In the genomic region with DNA sequence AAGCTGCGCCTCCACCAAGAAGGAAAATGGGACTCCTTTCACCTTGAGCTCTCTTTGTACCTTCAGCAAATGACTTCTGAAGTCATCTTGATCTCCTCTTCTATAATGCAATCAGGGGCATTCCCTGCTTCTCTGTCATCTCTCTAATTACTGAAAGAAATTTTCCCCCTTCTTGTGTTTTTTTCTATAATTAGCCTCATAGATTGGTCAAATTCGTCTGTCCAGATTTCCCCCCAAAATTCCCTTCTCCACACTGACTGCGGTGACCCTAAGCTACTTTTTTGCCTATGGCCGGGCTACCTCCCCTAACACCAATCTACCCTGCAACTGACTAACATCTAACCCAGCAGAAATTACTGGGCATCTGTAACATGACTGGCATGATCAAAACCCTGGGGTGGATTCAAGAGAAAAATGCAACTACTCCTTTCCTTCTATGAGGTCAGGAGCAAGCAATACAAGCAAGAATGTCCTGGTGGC, we compare ENCODE assay signal across 1 cellular context.
TF ChIP-seq lines count a peak whose summit lies in the region.

No MANE protein-coding gene starts in this region.

TF ChIP-seq in GM12878, 131 proteins besides CTCF, POLR2A, EP300 and RAD21 (continued from another document and continues in another):
- TF ChIP-seq ZBTB40 (IDR thresholded peaks at IDR 0.05; ENCODE audit: borderline replicate concordance) (no peak), TCF12 (IDR thresholded peaks at IDR 0.05; ENCODE audit: low read depth, low read length) (no peak), CBFB (IDR thresholded peaks at IDR 0.05; ENCODE audit: low read depth) (peak; percentile 63), MXI1 (IDR thresholded peaks at IDR 0.05; ENCODE audit: low read depth, low read length) (no peak), SREBF2 (IDR thresholded peaks at IDR 0.05; ENCODE audit: low read length) (no peak), HDAC2 (IDR thresholded peaks at IDR 0.05) (no peak), BMI1 (IDR thresholded peaks at IDR 0.05; ENCODE audit: borderline replicate concordance) (no peak), PML (IDR thresholded peaks at IDR 0.05; ENCODE audit: low read length) (no peak), GABPA (IDR thresholded peaks at IDR 0.05; ENCODE audit: low read depth) (no peak), SP1 (IDR thresholded peaks at IDR 0.05; ENCODE audit: low read depth, low read length) (no peak), MYB (IDR thresholded peaks at IDR 0.05; ENCODE audit: borderline replicate concordance, low read depth, low read length) (no peak), TAF1 (IDR thresholded peaks at IDR 0.05; ENCODE audit: borderline replicate concordance, low read depth, low read length) (no peak), TBL1XR1 (IDR thresholded peaks at IDR 0.05; ENCODE audit: low read depth, low read length) (peak; percentile 42; the same call in 1 of the 2 replicates), JUNB (IDR thresholded peaks at IDR 0.05) (peak; percentile 71), POLR2AphosphoS5 (IDR thresholded peaks at IDR 0.05; ENCODE audit: low read length) (peak; percentile 61; the same call in 1 of the 2 replicates), BCL11A (IDR thresholded peaks at IDR 0.05; ENCODE audit: low read depth, low read length) (peak; percentile 76), ZSCAN29 (IDR thresholded peaks at IDR 0.05) (no peak), MEF2B (IDR thresholded peaks at IDR 0.05; ENCODE audit: partially characterized antibody, poor library complexity, severe bottlenecking) (peak; percentile 21), ZBTB4 (CRISPR knock-in tag; IDR thresholded peaks at IDR 0.05) (no peak), POLR2AphosphoS2 (IDR thresholded peaks at IDR 0.05; ENCODE audit: low read depth, low read length) (no peak), NFXL1 (IDR thresholded peaks at IDR 0.05; ENCODE audit: borderline replicate concordance) (no peak), SMAD5 (IDR thresholded peaks at IDR 0.05; ENCODE audit: low read depth) (peak; percentile 46; the same call in 1 of the 2 replicates), PAX8 (IDR thresholded peaks at IDR 0.05) (no peak), EZH2 (IDR thresholded peaks at IDR 0.05; ENCODE audit: borderline replicate concordance, control insufficient read depth, low read depth, low read length) (no peak), TCF3 (IDR thresholded peaks at IDR 0.05; ENCODE audit: borderline replicate concordance, insufficient read depth, low read depth, low read length) (no peak), SRF (IDR thresholded peaks at IDR 0.05; ENCODE audit: low read depth in 2 of 2, low read length in 2 of 2) (no peak), NKRF (conservative IDR thresholded peaks at IDR 0.05) (no peak), EGR1 (IDR thresholded peaks at IDR 0.05; ENCODE audit: borderline replicate concordance in 1 of 2, low read depth in 2 of 2, low read length in 2 of 2) (no peak), SUPT20H (IDR thresholded peaks at IDR 0.05; ENCODE audit: borderline replicate concordance, control insufficient read depth, low read depth, low read length) (no peak), MEF2A (IDR thresholded peaks at IDR 0.05; ENCODE audit: insufficient read depth, low read depth, low read length) (peak; percentile 86), HDGF (IDR thresholded peaks at IDR 0.05) (no peak), ATF2 (IDR thresholded peaks at IDR 0.05; ENCODE audit: low read length) (no peak), ZBED1 (IDR thresholded peaks at IDR 0.05; ENCODE audit: borderline replicate concordance) (0 out of 2 replicates have a peak, but pooled peaks have one; percentile 62), STAT3 (IDR thresholded peaks at IDR 0.05; ENCODE audit: low read depth, low read length) (no peak), ZNF217 (IDR thresholded peaks at IDR 0.05) (no peak), NFIC (IDR thresholded peaks at IDR 0.05; ENCODE audit: low read depth, low read length) (no peak), IKZF2 (IDR thresholded peaks at IDR 0.05) (peak; percentile 50 to 78), RCOR1 (conservative IDR thresholded peaks at IDR 0.05; ENCODE audit: low read depth, low read length) (no peak), DPF2 (IDR thresholded peaks at IDR 0.05) (no peak), GATAD2B (conservative IDR thresholded peaks at IDR 0.05; ENCODE audit: low read depth) (no peak), E2F4 (IDR thresholded peaks at IDR 0.05; ENCODE audit: low read depth, low read length) (no peak), RB1 (IDR thresholded peaks at IDR 0.05; ENCODE audit: borderline replicate concordance) (no peak), CBX3 (IDR thresholded peaks at IDR 0.05; ENCODE audit: borderline replicate concordance, low read depth) (no peak), ZNF274 (IDR thresholded peaks at IDR 0.05; ENCODE audit: insufficient read depth, insufficient read length) (no peak), CEBPB (IDR thresholded peaks at IDR 0.05; ENCODE audit: borderline replicate concordance in 1 of 2, low read depth in 2 of 2, low read length in 2 of 2) (no peak), ATF7 (IDR thresholded peaks at IDR 0.05; ENCODE audit: low read depth) (no peak; the same call in 1 of the 2 replicates), ZNF622 (IDR thresholded peaks at IDR 0.05) (no peak)
- TF ChIP-seq, protein P1, sequence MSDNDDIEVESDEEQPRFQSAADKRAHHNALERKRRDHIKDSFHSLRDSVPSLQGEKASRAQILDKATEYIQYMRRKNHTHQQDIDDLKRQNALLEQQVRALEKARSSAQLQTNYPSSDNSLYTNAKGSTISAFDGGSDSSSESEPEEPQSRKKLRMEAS (IDR thresholded peaks at IDR 0.05; ENCODE audit: low read depth, low read length) = no peak
- TF ChIP-seq, protein P2, sequence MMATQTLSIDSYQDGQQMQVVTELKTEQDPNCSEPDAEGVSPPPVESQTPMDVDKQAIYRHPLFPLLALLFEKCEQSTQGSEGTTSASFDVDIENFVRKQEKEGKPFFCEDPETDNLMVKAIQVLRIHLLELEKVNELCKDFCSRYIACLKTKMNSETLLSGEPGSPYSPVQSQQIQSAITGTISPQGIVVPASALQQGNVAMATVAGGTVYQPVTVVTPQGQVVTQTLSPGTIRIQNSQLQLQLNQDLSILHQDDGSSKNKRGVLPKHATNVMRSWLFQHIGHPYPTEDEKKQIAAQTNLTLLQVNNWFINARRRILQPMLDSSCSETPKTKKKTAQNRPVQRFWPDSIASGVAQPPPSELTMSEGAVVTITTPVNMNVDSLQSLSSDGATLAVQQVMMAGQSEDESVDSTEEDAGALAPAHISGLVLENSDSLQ (IDR thresholded peaks at IDR 0.05) = peak; percentile 41; the same call in 1 of the 2 replicates
- TF ChIP-seq, protein P3, sequence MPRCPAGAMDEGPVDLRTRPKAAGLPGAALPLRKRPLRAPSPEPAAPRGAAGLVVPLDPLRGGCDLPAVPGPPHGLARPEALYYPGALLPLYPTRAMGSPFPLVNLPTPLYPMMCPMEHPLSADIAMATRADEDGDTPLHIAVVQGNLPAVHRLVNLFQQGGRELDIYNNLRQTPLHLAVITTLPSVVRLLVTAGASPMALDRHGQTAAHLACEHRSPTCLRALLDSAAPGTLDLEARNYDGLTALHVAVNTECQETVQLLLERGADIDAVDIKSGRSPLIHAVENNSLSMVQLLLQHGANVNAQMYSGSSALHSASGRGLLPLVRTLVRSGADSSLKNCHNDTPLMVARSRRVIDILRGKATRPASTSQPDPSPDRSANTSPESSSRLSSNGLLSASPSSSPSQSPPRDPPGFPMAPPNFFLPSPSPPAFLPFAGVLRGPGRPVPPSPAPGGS (IDR thresholded peaks at IDR 0.05; ENCODE audit: borderline replicate concordance, insufficient read depth, low read depth, low read length, poor library complexity, severe bottlenecking) = peak; percentile 53
- TF ChIP-seq, protein P4, sequence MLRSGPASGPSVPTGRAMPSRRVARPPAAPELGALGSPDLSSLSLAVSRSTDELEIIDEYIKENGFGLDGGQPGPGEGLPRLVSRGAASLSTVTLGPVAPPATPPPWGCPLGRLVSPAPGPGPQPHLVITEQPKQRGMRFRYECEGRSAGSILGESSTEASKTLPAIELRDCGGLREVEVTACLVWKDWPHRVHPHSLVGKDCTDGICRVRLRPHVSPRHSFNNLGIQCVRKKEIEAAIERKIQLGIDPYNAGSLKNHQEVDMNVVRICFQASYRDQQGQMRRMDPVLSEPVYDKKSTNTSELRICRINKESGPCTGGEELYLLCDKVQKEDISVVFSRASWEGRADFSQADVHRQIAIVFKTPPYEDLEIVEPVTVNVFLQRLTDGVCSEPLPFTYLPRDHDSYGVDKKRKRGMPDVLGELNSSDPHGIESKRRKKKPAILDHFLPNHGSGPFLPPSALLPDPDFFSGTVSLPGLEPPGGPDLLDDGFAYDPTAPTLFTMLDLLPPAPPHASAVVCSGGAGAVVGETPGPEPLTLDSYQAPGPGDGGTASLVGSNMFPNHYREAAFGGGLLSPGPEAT (IDR thresholded peaks at IDR 0.05; ENCODE audit: low read depth) = peak; percentile 79; the same call in 1 of the 2 replicates
